Comparison of ENCODE assay signal across 11 cellular contexts in the genomic region with DNA sequence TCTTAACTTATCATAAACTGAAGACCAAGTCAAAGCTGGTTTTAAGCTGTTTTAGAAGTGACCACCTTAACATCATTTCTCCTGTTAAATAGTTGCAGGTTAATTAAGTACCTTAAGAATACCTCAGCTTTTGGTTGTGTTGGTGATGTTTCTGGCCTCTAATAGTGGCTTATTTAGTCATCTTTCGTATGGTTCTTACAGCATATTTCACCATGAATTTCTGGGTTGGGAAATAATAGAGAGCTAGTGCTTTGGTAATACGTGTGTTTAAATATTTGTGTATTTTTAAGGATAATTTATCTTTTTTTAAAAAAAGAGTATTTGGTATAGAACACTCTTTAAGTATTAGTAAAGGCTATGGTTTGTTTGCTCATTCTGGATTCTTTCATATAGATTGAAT. TPM values are rescaled to one million over a fixed set of nuclear protein-coding genes. Genes with fewer than 3 reads are reported as not detected.
DNase-seq lines count a peak whose midpoint lies in the region; ATAC-seq, FAIRE-seq and TF ChIP-seq lines count a peak whose summit lies in the region.
"Had no signal": no experiment of that assay in that cellular context is flagged by ENCODE, and none has a peak within 500 bp of the region (broad histone marks: within the 10 kb centered on the region; RNA-seq: fewer than 3 reads in every experiment).

No MANE protein-coding gene starts in this region.

- H3K4me2 ChIP-seq in OCI-LY7 (ENCODE audit: low read length), result peak overlapping the region; percentile 89
- peak overlapping the region; percentile 90 to 99; a peak in 3 of 4 replicates for H3K4me2 ChIP-seq in H1 (ENCODE audit: insufficient read depth in 1 of 2, low read depth in 2 of 2, low read length in 2 of 2)
- H3K4me2 ChIP-seq in neuronal stem cell (ENCODE audit: insufficient read depth, low read length, poor library complexity, severe bottlenecking), result no peak overlapping the region

- TF ChIP-seq RAD21 in H1 (IDR thresholded peaks at IDR 0.05 in 1 of 2, conservative IDR thresholded peaks at IDR 0.05 in 1 of 2; ENCODE audit: low read depth in 2 of 2, low read length in 2 of 2), result no peak

- peak overlapping the region; percentile 75 for H3K27ac ChIP-seq in CD8-positive, alpha-beta memory T cell (ENCODE audit: low read depth, low read length)
- H3K27ac ChIP-seq in OCI-LY7 (ENCODE audit: low read depth, low read length, poor library complexity, severe bottlenecking) (peak overlapping the region; percentile 93), H1 (ENCODE audit: low read depth, low read length) (no peak overlapping the region), ovary (peak overlapping the region in 1 of 2 donors; percentile 58), neuronal stem cell (replicated peaks; ENCODE audit: low read length) (no peak overlapping the region)

- H3K4me1 Mint-ChIP-seq in CD8-positive, alpha-beta memory T cell, result peaks cover 66 to 75% (median 70%) of the 10 kb centered on the region in 3 donors

- no TSS peak for BruUV-seq in OCI-LY7 (replicated peaks; lab: Mats Ljungman, UMichigan)

- WGBS in H1 (ENCODE audit: extremely low coverage in 1 of 2, insufficient coverage in 1 of 2, insufficient read length in 1 of 2, insufficient replicate concordance in 2 of 2, low coverage in 1 of 2, low lambda C conversion rate in 2 of 2, missing lambda C conversion rate in 1 of 2), 2 experiments, result 88 to 100% methylated on average over 1 to 2 of the region's 2 CpGs
- WGBS in ovary, 3 donors, result 26 to 45% (median 44%) methylated on average over 2 of the region's 2 CpGs
- 100% methylated on average over 1 of the region's 2 CpGs for WGBS in neuronal stem cell (ENCODE audit: extremely low coverage in 2 of 2, insufficient read length in 2 of 2, insufficient replicate concordance in 1 of 2), 2 donors

- no peak overlapping the region for H2BK5ac ChIP-seq in H1 (ENCODE audit: low read depth, low read length)
- no peak overlapping the region for H2BK5ac ChIP-seq in neuronal stem cell (ENCODE audit: low read length)

- no peak overlapping the region for H3K56ac ChIP-seq in H1 (replicated peaks; ENCODE audit: insufficient read length, low read depth, low read length)

- H2BK120ac ChIP-seq in H1 (replicated peaks; ENCODE audit: low read depth, low read length) (no peak overlapping the region), neuronal stem cell (ENCODE audit: low read depth, low read length) (no peak overlapping the region)

- H4K8ac ChIP-seq in H1 (ENCODE audit: extremely low read depth, insufficient read depth, low read length), result no peak overlapping the region; the same call in 1 of the 2 replicates
- H4K8ac ChIP-seq in neuronal stem cell (ENCODE audit: low read depth, low read length), result no peak overlapping the region

- no peak overlapping the region for H3K9ac ChIP-seq in H1 (replicated peaks in 1 of 4; ENCODE audit: extremely low read depth in 1 of 4, low read depth in 3 of 4, low read length in 3 of 4)
- no peak overlapping the region for H3K9ac ChIP-seq in neuronal stem cell (ENCODE audit: low read depth, low read length, poor library complexity)
- H3K9ac ChIP-seq: parathyroid adenoma had no signal

- H3K79me2 ChIP-seq in OCI-LY7 (ENCODE audit: insufficient read depth, low read depth, low read length) (peaks cover 63% of the 10 kb centered on the region), H1 (ENCODE audit: control insufficient read depth in 1 of 2, insufficient read depth in 2 of 2, low read length in 2 of 2) (peaks cover 8 to 61% of the 10 kb centered on the region in 2 experiments)

- H4K5ac ChIP-seq in H1 (ENCODE audit: insufficient read length, low read depth, low read length), result no peak overlapping the region

- no peaks in the 10 kb centered on the region for H3K27me3 ChIP-seq in CD8-positive, alpha-beta memory T cell (ENCODE audit: insufficient read depth, low read length, poor library complexity, severe bottlenecking)
- H3K27me3 ChIP-seq in H1 (replicated peaks in 1 of 4; ENCODE audit: control insufficient read depth in 3 of 4, extremely low read depth in 1 of 4, insufficient read depth in 3 of 4, low read length in 3 of 4) (no peaks in the 10 kb centered on the region), ovary (no peaks in the 10 kb centered on the region), neuronal stem cell (ENCODE audit: control insufficient read depth in 3 of 3, insufficient read depth in 3 of 3, low read depth in 1 of 3, low read length in 3 of 3) (no peaks in the 10 kb centered on the region)

- no peaks in the 10 kb centered on the region for H3K27me3 Mint-ChIP-seq in CD8-positive, alpha-beta memory T cell

- no peaks in the 10 kb centered on the region for H3K9me2 ChIP-seq in OCI-LY7 (ENCODE audit: insufficient read depth, low read length)

- peak overlapping the region; percentile 94 to 100 (median 96) for H3K4me3 Mint-ChIP-seq in CD8-positive, alpha-beta memory T cell

- H2BK12ac ChIP-seq in H1 (ENCODE audit: low read depth, low read length) (no peak overlapping the region), neuronal stem cell (ENCODE audit: low read length) (no peak overlapping the region)

- H2AK5ac ChIP-seq in H1 (ENCODE audit: low read depth, low read length) (no peak overlapping the region), neuronal stem cell (ENCODE audit: low read depth, low read length) (no peak overlapping the region)

- peak overlapping the region; percentile 81 to 99 (median 96) for H3K27ac Mint-ChIP-seq in CD8-positive, alpha-beta memory T cell

- no peak for TF ChIP-seq EP300 in H1 (IDR thresholded peaks at IDR 0.05; ENCODE audit: borderline replicate concordance in 1 of 2, low read depth in 2 of 2, low read length in 2 of 2)
- no peak for TF ChIP-seq EP300 in ovary (IDR thresholded peaks at IDR 0.05)

- no peak overlapping the region for H3K4ac ChIP-seq in H1 (replicated peaks; ENCODE audit: insufficient read length, low read depth, low read length)
- H3K4ac ChIP-seq in neuronal stem cell (ENCODE audit: low read length), result no peak overlapping the region

- no peak for DNase-seq in CD8-positive, alpha-beta memory T cell
- DNase-seq in OCI-LY7 (ENCODE audit: low spot score), result no peak
- DNase-seq in H1 (ENCODE audit: low read depth in 1 of 2, low spot score in 2 of 2), result no peak
- no peak for DNase-seq in ovary
- no peak for DNase-seq in neuronal stem cell (ENCODE audit: low spot score)

- intact Hi-C loops in OCI-LY7 (cut with micrococcal nuclease; ENCODE audit: unreplicated experiment) (loop anchor here (2.0 to 10.0 kb wide), 2 partner anchors 86 to 314 kb away; a partner anchor contains a TSS), ovary (cut with DNase I) (no loop called here)

- H2AFZ ChIP-seq in OCI-LY7 (ENCODE audit: low read length) (no peak overlapping the region), H1 (ENCODE audit: low read length) (no peak overlapping the region), neuronal stem cell (ENCODE audit: low read length) (no peak overlapping the region)

- H3K23me2 ChIP-seq in H1 (ENCODE audit: low read depth, low read length), result peaks cover 6% of the 10 kb centered on the region; the same call in 1 of the 2 replicates

- H4K20me1 ChIP-seq in OCI-LY7 (ENCODE audit: insufficient read depth, low read length) (no peaks in the 10 kb centered on the region), H1 (replicated peaks in 1 of 2; ENCODE audit: control insufficient read depth in 1 of 2, insufficient read depth in 2 of 2, low read length in 2 of 2) (peaks cover 0 to 2% of the 10 kb centered on the region in 2 experiments)

- no peak overlapping the region for H4K91ac ChIP-seq in H1 (replicated peaks; ENCODE audit: insufficient read length, low read length)
- H4K91ac ChIP-seq in neuronal stem cell (ENCODE audit: low read depth, low read length, poor library complexity), result no peak overlapping the region

- TF ChIP-seq CTCF in OCI-LY7 (conservative IDR thresholded peaks at IDR 0.05; ENCODE audit: low read length) (no peak), H1 (IDR thresholded peaks at IDR 0.05; ENCODE audit: control extremely low read depth in 1 of 3, insufficient read depth in 1 of 3, low read depth in 1 of 3, low read length in 3 of 3) (no peak), ovary (IDR thresholded peaks at IDR 0.05) (no peak)

- H2BK20ac ChIP-seq in H1 (ENCODE audit: low read length), result no peak overlapping the region

- peak overlapping the region; percentile 84 for H3K4me3 ChIP-seq in CD8-positive, alpha-beta memory T cell (ENCODE audit: low read length)
- H3K4me3 ChIP-seq in OCI-LY7 (ENCODE audit: low read depth, low read length, poor library complexity, severe bottlenecking), result peak overlapping the region; percentile 79
- H3K4me3 ChIP-seq in H1 (ENCODE audit: extremely low read depth in 1 of 4, insufficient read depth in 2 of 4, low read depth in 3 of 4, low read length in 4 of 4), result peak overlapping the region in 1 of 4 experiments; percentile 96; a peak in 2 of 8 replicates
- peak overlapping the region; percentile 91 for H3K4me3 ChIP-seq in ovary
- peak overlapping the region in 1 of 2 donors; percentile 91 for H3K4me3 ChIP-seq in neuronal stem cell (ENCODE audit: low read length in 2 of 2)

- H3K23ac ChIP-seq in H1 (ENCODE audit: insufficient read length) (no peak overlapping the region), neuronal stem cell (ENCODE audit: low read depth, low read length, poor library complexity) (no peak overlapping the region)

- no peak overlapping the region for H2BK15ac ChIP-seq in H1 (ENCODE audit: low read length)
- no peak overlapping the region for H2BK15ac ChIP-seq in neuronal stem cell (ENCODE audit: low read length)

- POLR2A ChIA-PET in CD8-positive, alpha-beta memory T cell (lab: Charles Lee), result interaction anchor here (1.3 to 2.3 kb wide), 6 partner anchors 12 to 313 kb away, joined by 4 to 20 read pairs (median 12); a partner anchor contains a TSS
- POLR2A ChIA-PET in OCI-LY7 (lab: Charles Lee), result interaction anchor here (0.8 to 2.5 kb wide), 7 partner anchors 22 to 88 kb away, joined by 3 to 13 read pairs (median 5); a partner anchor contains a TSS
- POLR2A ChIA-PET in H1 (lab: Charles Lee; ENCODE audit: partially characterized antibody), result interaction anchor here (1.2 kb wide), 1 partner anchor 34 kb away, joined by 7 read pairs; a partner anchor contains a TSS

- H3K14ac ChIP-seq in H1 (ENCODE audit: insufficient read length), result no peak overlapping the region
- H3K14ac ChIP-seq in neuronal stem cell (ENCODE audit: low read length), result no peak overlapping the region

- H3K36me3 ChIP-seq in CD8-positive, alpha-beta memory T cell (ENCODE audit: insufficient read depth, low read length), result no peaks in the 10 kb centered on the region
- H3K36me3 ChIP-seq in OCI-LY7 (ENCODE audit: insufficient read depth, low read length) (no peaks in the 10 kb centered on the region), H1 (ENCODE audit: control insufficient read depth in 2 of 4, insufficient read depth in 4 of 4, low read length in 3 of 4) (no peaks in the 10 kb centered on the region), ovary (no peaks in the 10 kb centered on the region), neuronal stem cell (replicated peaks in 1 of 2; ENCODE audit: control insufficient read depth in 2 of 2, insufficient read depth in 2 of 2, low read length in 2 of 2) (no peaks in the 10 kb centered on the region)

- H3K18ac ChIP-seq in H1 (ENCODE audit: extremely low read depth, low read length), result no peak overlapping the region
- H3K18ac ChIP-seq in neuronal stem cell (ENCODE audit: low read length), result no peak overlapping the region

- H3K36me3 Mint-ChIP-seq in CD8-positive, alpha-beta memory T cell, result peaks cover 0 to 13% (median 2%) of the 10 kb centered on the region in 3 donors

- no peak for FAIRE-seq in H1 (lab: Jason Lieb, UNC)
- FAIRE-seq: bronchial epithelial cell, RCC 7860 had no signal

- TF ChIP-seq POLR2A in H1 (IDR thresholded peaks at IDR 0.05; ENCODE audit: control extremely low read depth in 1 of 2, low read depth in 2 of 2, low read length in 2 of 2) (no peak), ovary (IDR thresholded peaks at IDR 0.05) (no peak)

- CTCF ChIA-PET in CD8-positive, alpha-beta memory T cell (lab: Charles Lee), result interaction anchor here (0.7 to 4.9 kb wide), 7 partner anchors 13 to 100 kb away, joined by 3 to 30 read pairs (median 4); a partner anchor contains a TSS
- CTCF ChIA-PET in OCI-LY7 (lab: Charles Lee; ENCODE audit: unreplicated experiment), result no interaction called here
- CTCF ChIA-PET in H1 (lab: Charles Lee; ENCODE audit: partially characterized antibody), result interaction anchor here (0.7 to 1.8 kb wide), 2 partner anchors 11 to 20 kb away, joined by 3 to 11 read pairs; no protein-coding TSS in a partner anchor

- no peaks in the 10 kb centered on the region for H3K9me3 Mint-ChIP-seq in CD8-positive, alpha-beta memory T cell

- H3K4me1 ChIP-seq in CD8-positive, alpha-beta memory T cell (ENCODE audit: insufficient read depth, low read length), result peaks cover 62% of the 10 kb centered on the region
- H3K4me1 ChIP-seq in OCI-LY7 (ENCODE audit: insufficient read depth, low read length, poor library complexity, severe bottlenecking) (peaks cover 64% of the 10 kb centered on the region), H1 (replicated peaks in 1 of 4; ENCODE audit: control insufficient read depth in 3 of 4, insufficient read depth in 4 of 4, low read length in 3 of 4) (peaks cover 0 to 5% (median 1%) of the 10 kb centered on the region in 4 experiments; a peak in 3 of 7 replicates), ovary (ENCODE audit: insufficient read depth) (peaks cover 12% of the 10 kb centered on the region), neuronal stem cell (ENCODE audit: control insufficient read depth in 2 of 2, insufficient read depth in 1 of 2, low read depth in 1 of 2, low read length in 2 of 2) (peaks cover 8 to 13% of the 10 kb centered on the region in 2 donors)
- H3K4me1 ChIP-seq: parathyroid adenoma had no signal

- H3K79me1 ChIP-seq in H1 (ENCODE audit: low read depth, low read length) (no peaks in the 10 kb centered on the region; the same call in 1 of the 2 replicates), neuronal stem cell (ENCODE audit: low read depth, low read length) (no peaks in the 10 kb centered on the region)

- no peaks in the 10 kb centered on the region for H3K9me3 ChIP-seq in CD8-positive, alpha-beta memory T cell (ENCODE audit: low read length)
- H3K9me3 ChIP-seq in OCI-LY7 (ENCODE audit: low read length), result no peaks in the 10 kb centered on the region
- H3K9me3 ChIP-seq in H1 (ENCODE audit: insufficient read depth in 2 of 2, low read depth in 1 of 2, low read length in 1 of 2), result no peaks in the 10 kb centered on the region
- H3K9me3 ChIP-seq in ovary, result no peaks in the 10 kb centered on the region
- no peaks in the 10 kb centered on the region for H3K9me3 ChIP-seq in neuronal stem cell (replicated peaks in 1 of 2; ENCODE audit: control insufficient read depth in 2 of 2, insufficient read depth in 1 of 2, low read depth in 1 of 2, low read length in 2 of 2)

- no peak for ATAC-seq in GM19395 (IDR thresholded peaks at IDR 0.05; ENCODE audit: unreplicated experiment)
- no peak for ATAC-seq in HG03521 (IDR thresholded peaks at IDR 0.05; ENCODE audit: unreplicated experiment)
- ATAC-seq in HG03159 (IDR thresholded peaks at IDR 0.05; ENCODE audit: unreplicated experiment), result no peak

RNA-seq across cellular contexts. Expression of a gene that starts 1.6 kb away (rescaled TPM):
- 100 to 1,000 TPM; 165 to 169 TPM for total RNA-seq in CD8-positive, alpha-beta memory T cell
- 52.9 TPM for polyA plus RNA-seq in CD8-positive, alpha-beta memory T cell
- total RNA-seq in OCI-LY7 (2014; rRNA removed; shearing (Covaris generic)), result 4.9 and 9.5 TPM in 2 replicates
- total RNA-seq in OCI-LY7 (2022), result 18.6 and 18.7 TPM in 2 replicates
- total RNA-seq in H1 (2021; fragmentation: NEBNext Ultra II Directional; extraction: Animal tissue kit (Norgen Biotek cat#: 25700)), result 47.0 and 47.8 TPM in 2 replicates
- polyA plus RNA-seq in H1 (2011; rRNA removed), result 6.1 and 9.5 TPM in 2 replicates
- 17.9 TPM for polyA plus RNA-seq in H1 (2011; cell fraction: cytosol; rRNA removed)
- polyA plus RNA-seq in H1 (2011; cell fraction: nucleus; rRNA removed), result 5.9 TPM
- polyA plus RNA-seq in H1 (2012, experiment 1 of 2), result 19.4 to 42.9 TPM (median 25.0 TPM) in 4 replicates
- 1.6 TPM for polyA plus RNA-seq in H1 (2012, experiment 2 of 2)
- 41.2 TPM for polyA plus RNA-seq in H1 (2013, experiment 1 of 2)
- polyA plus RNA-seq in H1 (2013, experiment 2 of 2), result 43.0 TPM
- polyA minus RNA-seq in H1 (2011; rRNA and poly(A)+ RNA removed), result 18.6 and 26.4 TPM in 2 replicates
- polyA minus RNA-seq in H1 (2011; cell fraction: cytosol; rRNA and poly(A)+ RNA removed), result 83.0 TPM
- 11.2 TPM for polyA minus RNA-seq in H1 (2011; cell fraction: nucleus; rRNA and poly(A)+ RNA removed)
- 10 to 100 TPM; 23.1 to 58.0 (median 48.5) TPM for total RNA-seq in ovary
- 10 to 100 TPM; 18.5 to 40.0 TPM for polyA plus RNA-seq in ovary
- polyA plus RNA-seq in neuronal stem cell (2013, experiment 1 of 2), result 94.7 TPM
- polyA plus RNA-seq in neuronal stem cell (2013, experiment 2 of 2), result 90.1 TPM

RNA-seq across cellular contexts. Expression of a gene that starts 33.7 kb away (rescaled TPM):
- total RNA-seq in CD8-positive, alpha-beta memory T cell, result 100 to 1,000 TPM; 214 to 221 TPM
- polyA plus RNA-seq in CD8-positive, alpha-beta memory T cell, result 193 TPM
- total RNA-seq in OCI-LY7 (2014; rRNA removed; shearing (Covaris generic)), result 41.3 and 55.5 TPM in 2 replicates
- total RNA-seq in OCI-LY7 (2022) (60.3 and 77.1 TPM in 2 replicates), ovary (100 to 1,000 TPM in 2 of 7 donors, 10 to 100 TPM in 5; 85.5 to 129 (median 95.0) TPM)
- 143 and 160 TPM in 2 replicates for total RNA-seq in H1 (2021; fragmentation: NEBNext Ultra II Directional; extraction: Animal tissue kit (Norgen Biotek cat#: 25700))
- polyA plus RNA-seq in H1 (2011; rRNA removed) (64.2 and 115 TPM in 2 replicates), ovary (100 to 1,000 TPM in 1 of 2 donors, 10 to 100 TPM in 1; 92.0 to 121 TPM)
- polyA plus RNA-seq in H1 (2011; cell fraction: cytosol; rRNA removed), result 99.9 TPM
- polyA plus RNA-seq in H1 (2011; cell fraction: nucleus; rRNA removed), result 18.3 TPM
- 126 to 149 TPM (median 131 TPM) in 4 replicates for polyA plus RNA-seq in H1 (2012, experiment 1 of 2)
- polyA plus RNA-seq in H1 (2012, experiment 2 of 2), result 69.1 TPM
- 106 TPM for polyA plus RNA-seq in H1 (2013, experiment 1 of 2)
- polyA plus RNA-seq in H1 (2013, experiment 2 of 2), result 118 TPM
- 18.3 and 23.2 TPM in 2 replicates for polyA minus RNA-seq in H1 (2011; rRNA and poly(A)+ RNA removed)
- polyA minus RNA-seq in H1 (2011; cell fraction: cytosol; rRNA and poly(A)+ RNA removed), result 26.7 TPM
- polyA minus RNA-seq in H1 (2011; cell fraction: nucleus; rRNA and poly(A)+ RNA removed), result 32.5 TPM
- 199 TPM for polyA plus RNA-seq in neuronal stem cell (2013, experiment 1 of 2)
- polyA plus RNA-seq in neuronal stem cell (2013, experiment 2 of 2), result 200 TPM

Comparison
In these comparisons a context has a peak if more than half of its experiments do, and no peak if none do; other contexts are left out.
1. H3K27ac ChIP-seq: peak in CD8-positive, alpha-beta memory T cell (single experiment) and OCI-LY7 (single experiment); none in H1 (single experiment) and neuronal stem cell (single experiment).